ENCODE assay signal across 12 cellular contexts in genomic region chr6:134539865-134540323, GRCh38.
A peak's percentile ranks its signal among the peaks of the same experiment; 100 is the strongest.
DNase-seq lines count a peak whose midpoint lies in the region; ATAC-seq, FAIRE-seq and TF ChIP-seq lines count a peak whose summit lies in the region.
"Had no signal": no experiment of that assay in that cellular context is flagged by ENCODE, and none has a peak within 500 bp of the region (broad histone marks: within the 10 kb centered on the region; RNA-seq: fewer than 3 reads in every experiment).

No MANE protein-coding gene starts in this region.

- H3K27me3 ChIP-seq in keratinocyte (ENCODE audit: control insufficient read depth, extremely low read depth, insufficient read depth, low read length), result no peaks in the 10 kb centered on the region
- H3K27me3 ChIP-seq in upper lobe of right lung, result no peaks in the 10 kb centered on the region

- no peaks in the 10 kb centered on the region for H3K9me3 Mint-ChIP-seq in activated naive CD4-positive, alpha-beta T cell treated with anti-CD3 and anti-CD28 coated beads, Interleukin-2, amount 50 U/mL, for 24 hours

- H3K79me2 ChIP-seq in keratinocyte (ENCODE audit: control insufficient read depth, insufficient read depth, low read length), result no peaks in the 10 kb centered on the region

- H3K4me3 Mint-ChIP-seq in activated naive CD4-positive, alpha-beta T cell treated with anti-CD3 and anti-CD28 coated beads, Interleukin-2, amount 50 U/mL, for 24 hours, result peak overlapping the region; percentile 15

- H3K27ac ChIP-seq in keratinocyte (ENCODE audit: control insufficient read depth, insufficient read depth, low read length) (no peak overlapping the region), upper lobe of right lung (no peak overlapping the region)

- no peak overlapping the region for H3K4me2 ChIP-seq in keratinocyte (ENCODE audit: control insufficient read depth, extremely low read depth, insufficient read depth, low read depth, low read length)

- peak; percentile 5 for FAIRE-seq in keratinocyte (lab: Jason Lieb, UNC)

- no peaks in the 10 kb centered on the region for H3K36me3 Mint-ChIP-seq in activated naive CD4-positive, alpha-beta T cell treated with anti-CD3 and anti-CD28 coated beads, Interleukin-2, amount 50 U/mL, for 24 hours

- peaks cover 42% of the 10 kb centered on the region for H3K4me1 Mint-ChIP-seq in activated naive CD4-positive, alpha-beta T cell treated with anti-CD3 and anti-CD28 coated beads, Interleukin-2, amount 50 U/mL, for 24 hours

- H3K4me3 ChIP-seq in keratinocyte (ENCODE audit: control insufficient read depth in 2 of 3, extremely low read depth in 1 of 3, insufficient read depth in 2 of 3, low read depth in 1 of 3, low read length in 3 of 3) (no peak overlapping the region), upper lobe of right lung (no peak overlapping the region)

- no peaks in the 10 kb centered on the region for H3K36me3 ChIP-seq in keratinocyte (ENCODE audit: control insufficient read depth in 2 of 2, extremely low read depth in 1 of 2, insufficient read depth in 2 of 2, low read length in 2 of 2)
- H3K36me3 ChIP-seq in upper lobe of right lung, result no peaks in the 10 kb centered on the region

- no peak for DNase-seq in activated naive CD4-positive, alpha-beta T cell treated with anti-CD3 and anti-CD28 coated beads, Interleukin-2, amount 50 U/mL, for 16 hours
- DNase-seq in astrocyte of the hippocampus (ENCODE audit: low read depth, low spot score) (peak; percentile 24), keratinocyte (ENCODE audit: low read depth, low spot score) (no peak), upper lobe of right lung (no peak), AG08396 (ENCODE audit: low spot score) (no peak), NCI-H748 treated with DMSO at 0.1 percent for 48 hours (lab: John Stamatoyannopoulos, UW) (no peak)
- DNase-seq: activated effector memory CD4-positive, alpha-beta T cell treated with Interleukin-2 at 50 U/mL for 16 hours; Karpas-422; left colon; T-helper 9 cell had no signal

- H2AFZ ChIP-seq in keratinocyte (ENCODE audit: control insufficient read depth, low read length), result no peak overlapping the region

- peaks cover 22% of the 10 kb centered on the region for H3K4me1 ChIP-seq in keratinocyte (ENCODE audit: control insufficient read depth, extremely low read depth, insufficient read depth, low read length)
- H3K4me1 ChIP-seq in upper lobe of right lung, result no peaks in the 10 kb centered on the region

- H4K20me1 ChIP-seq in keratinocyte (ENCODE audit: control insufficient read depth, extremely low read depth, insufficient read depth, low read length), result no peaks in the 10 kb centered on the region

- no peak overlapping the region for H3K27ac Mint-ChIP-seq in activated naive CD4-positive, alpha-beta T cell treated with anti-CD3 and anti-CD28 coated beads, Interleukin-2, amount 50 U/mL, for 24 hours

- peak; percentile 83 for ATAC-seq in upper lobe of right lung
- ATAC-seq in GM18502 (IDR thresholded peaks at IDR 0.05; ENCODE audit: poor library complexity, unreplicated experiment), result no peak
- ATAC-seq: left colon had no signal

- TF ChIP-seq CTCF in keratinocyte (optimal IDR thresholded peaks at IDR 0.05 in 1 of 3, IDR thresholded peaks at IDR 0.05 in 1 of 3, conservative IDR thresholded peaks at IDR 0.05 in 1 of 3; ENCODE audit: extremely low read depth in 1 of 3, insufficient read depth in 2 of 3, low read length in 3 of 3) (no peak), upper lobe of right lung (IDR thresholded peaks at IDR 0.05) (no peak)

- dilution Hi-C loops in keratinocyte (cut with MboI; ENCODE audit: extremely low pct_ligation_motif_present, low sequenced_read_pairs), result no loop called here

- intact Hi-C loops in upper lobe of right lung (cut with DNase I), result no loop called here

- no peaks in the 10 kb centered on the region for H3K9me1 ChIP-seq in keratinocyte (ENCODE audit: control insufficient read depth, extremely low read depth, insufficient read depth, low read length)

- H3K27me3 Mint-ChIP-seq in activated naive CD4-positive, alpha-beta T cell treated with anti-CD3 and anti-CD28 coated beads, Interleukin-2, amount 50 U/mL, for 24 hours, result no peaks in the 10 kb centered on the region

- H3K9me3 ChIP-seq in keratinocyte (ENCODE audit: control insufficient read depth, low read depth, low read length) (no peaks in the 10 kb centered on the region), upper lobe of right lung (no peaks in the 10 kb centered on the region)

- H3K9ac ChIP-seq in keratinocyte (ENCODE audit: control insufficient read depth, extremely low read depth, insufficient read depth, low read length), result no peak overlapping the region
